Comparison of ENCODE assay signal across 26 cellular contexts in genomic region chr1:66326867-66327266, GRCh38.
"Had no signal": no experiment of that assay in that cellular context is flagged by ENCODE, and none has a peak within 500 bp of the region (broad histone marks: within the 10 kb centered on the region; RNA-seq: fewer than 3 reads in every experiment).

No MANE protein-coding gene starts in this region.

- ATAC-seq: left lobe of liver, right cardiac atrium had no signal

- H3K36me3 Mint-ChIP-seq: activated naive CD8-positive, alpha-beta T cell had no signal

- H3K36me3 ChIP-seq: prostate gland, stomach, vagina, WERI-Rb-1 had no signal

- DNase-seq: activated CD4-positive, alpha-beta T cell treated with anti-CD3 and anti-CD28 coated beads, Interleukin-2, amount 50 U/mL, for 4 hours; activated gamma-delta T cell treated with Interleukin-2 at 50 U/mL for 16 hours; activated T-cell treated with anti-CD3 and anti-CD28 coated beads for 4 hours; amniotic stem cell; caudate nucleus; dorsolateral prefrontal cortex; endodermal cell; glutamatergic neuron; nephron progenitor cell; occipital lobe; right cardiac atrium; small intestine; stimulated activated CD4-positive, alpha-beta T cell treated with anti-CD3 and anti-CD28 coated beads, Interleukin-4, amount 100 ng/mL, for 1 hour; stomach; trophoblast cell; WERI-Rb-1 had no signal

- H3K9me3 ChIP-seq: prostate gland, stomach, vagina had no signal

- H3K4me3 ChIP-seq: dorsolateral prefrontal cortex, lung, prostate gland, stomach, vagina had no signal

- H3K4me1 ChIP-seq: prostate gland, vagina had no signal

- H3K9me3 Mint-ChIP-seq: activated T-helper 1 cell treated with anti-CD3 and anti-CD28 coated beads, Interleukin-12 subunit alpha, Interleukin-12 subunit beta, Interleukin-2, Interleukin-4 antibody, amounts not matched to agents 30 ng/mL and 10 ng/mL and 1 ng/mL, durations not matched to agents 14 hours and 24 hours and 36 hours had no signal

- H3K27ac Mint-ChIP-seq: activated naive CD8-positive, alpha-beta T cell; activated T-helper 1 cell treated with anti-CD3 and anti-CD28 coated beads, Interleukin-12 subunit alpha, Interleukin-12 subunit beta, Interleukin-2, Interleukin-4 antibody, amounts not matched to agents 30 ng/mL and 10 ng/mL and 1 ng/mL, durations not matched to agents 14 hours and 24 hours and 36 hours; brain; endodermal cell; nephron progenitor cell; T-helper 1 cell treated with Interleukin-12 subunit alpha and Interleukin-12 subunit beta and Interleukin-4 antibody, amounts not matched to agents 30 μg/mL and 1 μg/mL, for 36 hours had no signal

- H3K27me3 Mint-ChIP-seq: activated naive CD8-positive, alpha-beta T cell had no signal

- FAIRE-seq: keratinocyte, small intestine had no signal

- H3K27me3 ChIP-seq: dorsolateral prefrontal cortex, stomach, vagina had no signal

- H3K27ac ChIP-seq: epithelial cell of prostate, prostate gland, vagina, WERI-Rb-1 had no signal

- H3K4me3 Mint-ChIP-seq: activated naive CD8-positive, alpha-beta T cell; activated T-helper 1 cell treated with anti-CD3 and anti-CD28 coated beads, Interleukin-12 subunit alpha, Interleukin-12 subunit beta, Interleukin-2, Interleukin-4 antibody, amounts not matched to agents 30 ng/mL and 10 ng/mL and 1 ng/mL, durations not matched to agents 14 hours and 24 hours and 36 hours; brain; endodermal cell; nephron progenitor cell; T-helper 1 cell treated with Interleukin-12 subunit alpha and Interleukin-12 subunit beta and Interleukin-4 antibody, amounts not matched to agents 30 μg/mL and 1 μg/mL, for 36 hours had no signal
